1 cellular context compared by ENCODE assay signal in the genomic region with DNA sequence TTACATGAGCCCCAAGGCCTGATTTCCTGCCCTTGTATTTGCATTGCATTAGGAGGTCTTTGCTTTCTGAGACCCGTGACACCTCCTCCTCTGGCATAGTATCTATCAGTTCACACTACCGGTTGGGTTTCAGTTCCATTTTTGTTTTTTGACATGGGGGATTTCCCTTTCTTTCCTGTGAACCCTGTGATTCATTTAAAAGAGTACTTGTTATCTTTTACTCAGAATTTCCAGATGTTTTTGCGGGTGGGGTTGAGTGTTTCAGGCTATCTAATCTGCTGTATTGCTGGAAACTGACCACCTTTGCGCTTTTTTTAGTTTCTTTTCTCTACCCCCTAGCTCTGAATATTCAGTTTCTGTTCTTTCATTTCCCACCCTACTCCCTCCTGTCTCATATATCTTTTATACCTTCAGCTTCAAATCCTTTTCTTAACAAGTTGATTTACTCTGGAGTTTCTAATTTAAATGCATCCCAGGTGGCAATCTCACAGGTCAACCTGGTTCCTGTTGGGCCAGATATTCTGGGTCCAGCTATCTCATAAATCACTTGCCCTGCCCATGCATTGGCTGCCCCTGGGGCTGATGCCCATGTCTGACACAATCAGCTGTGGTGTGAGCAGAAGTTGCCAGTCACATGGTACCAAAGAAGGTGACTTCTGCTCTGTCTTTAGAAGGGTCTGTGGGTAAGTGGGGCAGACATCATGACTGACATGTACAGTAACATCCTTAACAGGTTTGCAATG.
TF ChIP-seq lines count a peak whose summit lies in the region.

No MANE protein-coding gene starts in this region.

TF ChIP-seq in GM12878, 131 proteins besides CTCF, POLR2A, EP300 and RAD21 (continued from another document and continues in another):
- TF ChIP-seq, protein P1, sequence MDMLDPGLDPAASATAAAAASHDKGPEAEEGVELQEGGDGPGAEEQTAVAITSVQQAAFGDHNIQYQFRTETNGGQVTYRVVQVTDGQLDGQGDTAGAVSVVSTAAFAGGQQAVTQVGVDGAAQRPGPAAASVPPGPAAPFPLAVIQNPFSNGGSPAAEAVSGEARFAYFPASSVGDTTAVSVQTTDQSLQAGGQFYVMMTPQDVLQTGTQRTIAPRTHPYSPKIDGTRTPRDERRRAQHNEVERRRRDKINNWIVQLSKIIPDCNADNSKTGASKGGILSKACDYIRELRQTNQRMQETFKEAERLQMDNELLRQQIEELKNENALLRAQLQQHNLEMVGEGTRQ (IDR thresholded peaks at IDR 0.05; ENCODE audit: borderline replicate concordance, low read depth, low read length), result no peak; the same call in 1 of the 2 replicates
- TF ChIP-seq, protein P2, sequence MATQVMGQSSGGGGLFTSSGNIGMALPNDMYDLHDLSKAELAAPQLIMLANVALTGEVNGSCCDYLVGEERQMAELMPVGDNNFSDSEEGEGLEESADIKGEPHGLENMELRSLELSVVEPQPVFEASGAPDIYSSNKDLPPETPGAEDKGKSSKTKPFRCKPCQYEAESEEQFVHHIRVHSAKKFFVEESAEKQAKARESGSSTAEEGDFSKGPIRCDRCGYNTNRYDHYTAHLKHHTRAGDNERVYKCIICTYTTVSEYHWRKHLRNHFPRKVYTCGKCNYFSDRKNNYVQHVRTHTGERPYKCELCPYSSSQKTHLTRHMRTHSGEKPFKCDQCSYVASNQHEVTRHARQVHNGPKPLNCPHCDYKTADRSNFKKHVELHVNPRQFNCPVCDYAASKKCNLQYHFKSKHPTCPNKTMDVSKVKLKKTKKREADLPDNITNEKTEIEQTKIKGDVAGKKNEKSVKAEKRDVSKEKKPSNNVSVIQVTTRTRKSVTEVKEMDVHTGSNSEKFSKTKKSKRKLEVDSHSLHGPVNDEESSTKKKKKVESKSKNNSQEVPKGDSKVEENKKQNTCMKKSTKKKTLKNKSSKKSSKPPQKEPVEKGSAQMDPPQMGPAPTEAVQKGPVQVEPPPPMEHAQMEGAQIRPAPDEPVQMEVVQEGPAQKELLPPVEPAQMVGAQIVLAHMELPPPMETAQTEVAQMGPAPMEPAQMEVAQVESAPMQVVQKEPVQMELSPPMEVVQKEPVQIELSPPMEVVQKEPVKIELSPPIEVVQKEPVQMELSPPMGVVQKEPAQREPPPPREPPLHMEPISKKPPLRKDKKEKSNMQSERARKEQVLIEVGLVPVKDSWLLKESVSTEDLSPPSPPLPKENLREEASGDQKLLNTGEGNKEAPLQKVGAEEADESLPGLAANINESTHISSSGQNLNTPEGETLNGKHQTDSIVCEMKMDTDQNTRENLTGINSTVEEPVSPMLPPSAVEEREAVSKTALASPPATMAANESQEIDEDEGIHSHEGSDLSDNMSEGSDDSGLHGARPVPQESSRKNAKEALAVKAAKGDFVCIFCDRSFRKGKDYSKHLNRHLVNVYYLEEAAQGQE (IDR thresholded peaks at IDR 0.05; ENCODE audit: low read depth, low read length), result no peak; the same call in 1 of the 2 replicates
- TF ChIP-seq JUND (IDR thresholded peaks at IDR 0.05; ENCODE audit: low read depth, low read length) (0 out of 2 replicates have a peak, but pooled peaks have one; percentile 44), EED (IDR thresholded peaks at IDR 0.05; ENCODE audit: low read depth) (peak; percentile 85), FOS (IDR thresholded peaks at IDR 0.05; ENCODE audit: borderline replicate concordance, extremely low read depth, insufficient read length) (no peak), ZZZ3 (IDR thresholded peaks at IDR 0.05; ENCODE audit: control insufficient read depth, insufficient read length, low read depth) (no peak), MYC (IDR thresholded peaks at IDR 0.05; ENCODE audit: insufficient read depth, insufficient read length, insufficient replicate concordance, low read length, severe bottlenecking) (no peak), RAD51 (IDR thresholded peaks at IDR 0.05) (peak; percentile 73), ZBED1 (IDR thresholded peaks at IDR 0.05; ENCODE audit: borderline replicate concordance) (peak; percentile 87), SP1 (IDR thresholded peaks at IDR 0.05; ENCODE audit: low read depth, low read length) (no peak), BMI1 (IDR thresholded peaks at IDR 0.05; ENCODE audit: borderline replicate concordance) (peak; percentile 57; the same call in 1 of the 2 replicates), GABPA (IDR thresholded peaks at IDR 0.05; ENCODE audit: low read depth) (no peak), ZNF24 (IDR thresholded peaks at IDR 0.05) (no peak), EGR1 (IDR thresholded peaks at IDR 0.05; ENCODE audit: borderline replicate concordance in 1 of 2, low read depth in 2 of 2, low read length in 2 of 2) (no peak), CREM (IDR thresholded peaks at IDR 0.05; ENCODE audit: low read depth) (peak; percentile 76; the same call in 1 of the 2 replicates), PAX5 (IDR thresholded peaks at IDR 0.05; ENCODE audit: borderline replicate concordance, low read depth, low read length) (peak; percentile 46; the same call in 1 of the 2 replicates), CBFB (IDR thresholded peaks at IDR 0.05; ENCODE audit: low read depth) (peak; percentile 20; the same call in 1 of the 2 replicates), ZSCAN29 (IDR thresholded peaks at IDR 0.05) (no peak), POLR2AphosphoS2 (IDR thresholded peaks at IDR 0.05; ENCODE audit: low read depth, low read length) (no peak), RUNX3 (IDR thresholded peaks at IDR 0.05; ENCODE audit: low read length) (peak; percentile 93), PML (IDR thresholded peaks at IDR 0.05; ENCODE audit: low read length) (peak; percentile 88), SMAD5 (IDR thresholded peaks at IDR 0.05; ENCODE audit: low read depth) (no peak), MYB (IDR thresholded peaks at IDR 0.05; ENCODE audit: borderline replicate concordance, low read depth, low read length) (no peak), TARDBP (IDR thresholded peaks at IDR 0.05; ENCODE audit: borderline replicate concordance) (peak; percentile 54; the same call in 1 of the 2 replicates), HDAC6 (IDR thresholded peaks at IDR 0.05; ENCODE audit: unreplicated experiment) (no peak), NRF1 (conservative IDR thresholded peaks at IDR 0.05; ENCODE audit: low read depth, low read length) (no peak), NR2C1 (IDR thresholded peaks at IDR 0.05) (no peak), ZNF622 (IDR thresholded peaks at IDR 0.05) (no peak)
- TF ChIP-seq, protein P3, sequence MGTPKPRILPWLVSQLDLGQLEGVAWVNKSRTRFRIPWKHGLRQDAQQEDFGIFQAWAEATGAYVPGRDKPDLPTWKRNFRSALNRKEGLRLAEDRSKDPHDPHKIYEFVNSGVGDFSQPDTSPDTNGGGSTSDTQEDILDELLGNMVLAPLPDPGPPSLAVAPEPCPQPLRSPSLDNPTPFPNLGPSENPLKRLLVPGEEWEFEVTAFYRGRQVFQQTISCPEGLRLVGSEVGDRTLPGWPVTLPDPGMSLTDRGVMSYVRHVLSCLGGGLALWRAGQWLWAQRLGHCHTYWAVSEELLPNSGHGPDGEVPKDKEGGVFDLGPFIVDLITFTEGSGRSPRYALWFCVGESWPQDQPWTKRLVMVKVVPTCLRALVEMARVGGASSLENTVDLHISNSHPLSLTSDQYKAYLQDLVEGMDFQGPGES (IDR thresholded peaks at IDR 0.05), result no peak
- TF ChIP-seq, protein P4, sequence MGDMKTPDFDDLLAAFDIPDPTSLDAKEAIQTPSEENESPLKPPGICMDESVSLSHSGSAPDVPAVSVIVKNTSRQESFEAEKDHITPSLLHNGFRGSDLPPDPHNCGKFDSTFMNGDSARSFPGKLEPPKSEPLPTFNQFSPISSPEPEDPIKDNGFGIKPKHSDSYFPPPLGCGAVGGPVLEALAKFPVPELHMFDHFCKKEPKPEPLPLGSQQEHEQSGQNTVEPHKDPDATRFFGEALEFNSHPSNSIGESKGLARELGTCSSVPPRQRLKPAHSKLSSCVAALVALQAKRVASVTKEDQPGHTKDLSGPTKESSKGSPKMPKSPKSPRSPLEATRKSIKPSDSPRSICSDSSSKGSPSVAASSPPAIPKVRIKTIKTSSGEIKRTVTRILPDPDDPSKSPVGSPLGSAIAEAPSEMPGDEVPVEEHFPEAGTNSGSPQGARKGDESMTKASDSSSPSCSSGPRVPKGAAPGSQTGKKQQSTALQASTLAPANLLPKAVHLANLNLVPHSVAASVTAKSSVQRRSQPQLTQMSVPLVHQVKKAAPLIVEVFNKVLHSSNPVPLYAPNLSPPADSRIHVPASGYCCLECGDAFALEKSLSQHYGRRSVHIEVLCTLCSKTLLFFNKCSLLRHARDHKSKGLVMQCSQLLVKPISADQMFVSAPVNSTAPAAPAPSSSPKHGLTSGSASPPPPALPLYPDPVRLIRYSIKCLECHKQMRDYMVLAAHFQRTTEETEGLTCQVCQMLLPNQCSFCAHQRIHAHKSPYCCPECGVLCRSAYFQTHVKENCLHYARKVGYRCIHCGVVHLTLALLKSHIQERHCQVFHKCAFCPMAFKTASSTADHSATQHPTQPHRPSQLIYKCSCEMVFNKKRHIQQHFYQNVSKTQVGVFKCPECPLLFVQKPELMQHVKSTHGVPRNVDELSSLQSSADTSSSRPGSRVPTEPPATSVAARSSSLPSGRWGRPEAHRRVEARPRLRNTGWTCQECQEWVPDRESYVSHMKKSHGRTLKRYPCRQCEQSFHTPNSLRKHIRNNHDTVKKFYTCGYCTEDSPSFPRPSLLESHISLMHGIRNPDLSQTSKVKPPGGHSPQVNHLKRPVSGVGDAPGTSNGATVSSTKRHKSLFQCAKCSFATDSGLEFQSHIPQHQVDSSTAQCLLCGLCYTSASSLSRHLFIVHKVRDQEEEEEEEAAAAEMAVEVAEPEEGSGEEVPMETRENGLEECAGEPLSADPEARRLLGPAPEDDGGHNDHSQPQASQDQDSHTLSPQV (IDR thresholded peaks at IDR 0.05), result no peak
- TF ChIP-seq, protein P5, sequence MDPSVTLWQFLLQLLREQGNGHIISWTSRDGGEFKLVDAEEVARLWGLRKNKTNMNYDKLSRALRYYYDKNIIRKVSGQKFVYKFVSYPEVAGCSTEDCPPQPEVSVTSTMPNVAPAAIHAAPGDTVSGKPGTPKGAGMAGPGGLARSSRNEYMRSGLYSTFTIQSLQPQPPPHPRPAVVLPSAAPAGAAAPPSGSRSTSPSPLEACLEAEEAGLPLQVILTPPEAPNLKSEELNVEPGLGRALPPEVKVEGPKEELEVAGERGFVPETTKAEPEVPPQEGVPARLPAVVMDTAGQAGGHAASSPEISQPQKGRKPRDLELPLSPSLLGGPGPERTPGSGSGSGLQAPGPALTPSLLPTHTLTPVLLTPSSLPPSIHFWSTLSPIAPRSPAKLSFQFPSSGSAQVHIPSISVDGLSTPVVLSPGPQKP (IDR thresholded peaks at IDR 0.05; ENCODE audit: low read depth, low read length), result no peak
- TF ChIP-seq, protein P6, sequence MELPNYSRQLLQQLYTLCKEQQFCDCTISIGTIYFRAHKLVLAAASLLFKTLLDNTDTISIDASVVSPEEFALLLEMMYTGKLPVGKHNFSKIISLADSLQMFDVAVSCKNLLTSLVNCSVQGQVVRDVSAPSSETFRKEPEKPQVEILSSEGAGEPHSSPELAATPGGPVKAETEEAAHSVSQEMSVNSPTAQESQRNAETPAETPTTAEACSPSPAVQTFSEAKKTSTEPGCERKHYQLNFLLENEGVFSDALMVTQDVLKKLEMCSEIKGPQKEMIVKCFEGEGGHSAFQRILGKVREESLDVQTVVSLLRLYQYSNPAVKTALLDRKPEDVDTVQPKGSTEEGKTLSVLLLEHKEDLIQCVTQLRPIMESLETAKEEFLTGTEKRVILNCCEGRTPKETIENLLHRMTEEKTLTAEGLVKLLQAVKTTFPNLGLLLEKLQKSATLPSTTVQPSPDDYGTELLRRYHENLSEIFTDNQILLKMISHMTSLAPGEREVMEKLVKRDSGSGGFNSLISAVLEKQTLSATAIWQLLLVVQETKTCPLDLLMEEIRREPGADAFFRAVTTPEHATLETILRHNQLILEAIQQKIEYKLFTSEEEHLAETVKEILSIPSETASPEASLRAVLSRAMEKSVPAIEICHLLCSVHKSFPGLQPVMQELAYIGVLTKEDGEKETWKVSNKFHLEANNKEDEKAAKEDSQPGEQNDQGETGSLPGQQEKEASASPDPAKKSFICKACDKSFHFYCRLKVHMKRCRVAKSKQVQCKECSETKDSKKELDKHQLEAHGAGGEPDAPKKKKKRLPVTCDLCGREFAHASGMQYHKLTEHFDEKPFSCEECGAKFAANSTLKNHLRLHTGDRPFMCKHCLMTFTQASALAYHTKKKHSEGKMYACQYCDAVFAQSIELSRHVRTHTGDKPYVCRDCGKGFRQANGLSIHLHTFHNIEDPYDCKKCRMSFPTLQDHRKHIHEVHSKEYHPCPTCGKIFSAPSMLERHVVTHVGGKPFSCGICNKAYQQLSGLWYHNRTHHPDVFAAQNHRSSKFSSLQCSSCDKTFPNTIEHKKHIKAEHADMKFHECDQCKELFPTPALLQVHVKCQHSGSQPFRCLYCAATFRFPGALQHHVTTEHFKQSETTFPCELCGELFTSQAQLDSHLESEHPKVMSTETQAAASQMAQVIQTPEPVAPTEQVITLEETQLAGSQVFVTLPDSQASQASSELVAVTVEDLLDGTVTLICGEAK (IDR thresholded peaks at IDR 0.05; ENCODE audit: borderline replicate concordance), result no peak; the same call in 1 of the 2 replicates
- TF ChIP-seq, protein P7, sequence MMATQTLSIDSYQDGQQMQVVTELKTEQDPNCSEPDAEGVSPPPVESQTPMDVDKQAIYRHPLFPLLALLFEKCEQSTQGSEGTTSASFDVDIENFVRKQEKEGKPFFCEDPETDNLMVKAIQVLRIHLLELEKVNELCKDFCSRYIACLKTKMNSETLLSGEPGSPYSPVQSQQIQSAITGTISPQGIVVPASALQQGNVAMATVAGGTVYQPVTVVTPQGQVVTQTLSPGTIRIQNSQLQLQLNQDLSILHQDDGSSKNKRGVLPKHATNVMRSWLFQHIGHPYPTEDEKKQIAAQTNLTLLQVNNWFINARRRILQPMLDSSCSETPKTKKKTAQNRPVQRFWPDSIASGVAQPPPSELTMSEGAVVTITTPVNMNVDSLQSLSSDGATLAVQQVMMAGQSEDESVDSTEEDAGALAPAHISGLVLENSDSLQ (IDR thresholded peaks at IDR 0.05), result peak; percentile 90
- TF ChIP-seq, protein P8, sequence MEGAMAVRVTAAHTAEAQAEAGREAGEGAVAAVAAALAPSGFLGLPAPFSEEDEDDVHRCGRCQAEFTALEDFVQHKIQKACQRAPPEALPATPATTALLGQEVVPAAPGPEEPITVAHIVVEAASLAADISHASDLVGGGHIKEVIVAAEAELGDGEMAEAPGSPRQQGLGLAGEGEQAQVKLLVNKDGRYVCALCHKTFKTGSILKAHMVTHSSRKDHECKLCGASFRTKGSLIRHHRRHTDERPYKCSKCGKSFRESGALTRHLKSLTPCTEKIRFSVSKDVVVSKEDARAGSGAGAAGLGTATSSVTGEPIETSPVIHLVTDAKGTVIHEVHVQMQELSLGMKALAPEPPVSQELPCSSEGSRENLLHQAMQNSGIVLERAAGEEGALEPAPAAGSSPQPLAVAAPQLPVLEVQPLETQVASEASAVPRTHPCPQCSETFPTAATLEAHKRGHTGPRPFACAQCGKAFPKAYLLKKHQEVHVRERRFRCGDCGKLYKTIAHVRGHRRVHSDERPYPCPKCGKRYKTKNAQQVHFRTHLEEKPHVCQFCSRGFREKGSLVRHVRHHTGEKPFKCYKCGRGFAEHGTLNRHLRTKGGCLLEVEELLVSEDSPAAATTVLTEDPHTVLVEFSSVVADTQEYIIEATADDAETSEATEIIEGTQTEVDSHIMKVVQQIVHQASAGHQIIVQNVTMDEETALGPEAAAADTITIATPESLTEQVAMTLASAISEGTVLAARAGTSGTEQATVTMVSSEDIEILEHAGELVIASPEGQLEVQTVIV (IDR thresholded peaks at IDR 0.05; ENCODE audit: borderline replicate concordance, partially characterized antibody), result no peak
